ENCODE assay signal across 27 cellular contexts in genomic region chr20:7691647-7692046, GRCh38.
"Had no signal": no experiment of that assay in that cellular context is flagged by ENCODE, and none has a peak within 500 bp of the region (broad histone marks: within the 10 kb centered on the region; RNA-seq: fewer than 3 reads in every experiment).

No MANE protein-coding gene starts in this region.

- H3K4me1 ChIP-seq: esophagus squamous epithelium, lower lobe of right lung, right lobe of liver, stomach, suprapubic skin had no signal

- H3K27me3 ChIP-seq: esophagus squamous epithelium, heart left ventricle, right lobe of liver, stomach, suprapubic skin, tibial nerve, uterus had no signal

- ATAC-seq: activated CD8-positive, alpha-beta T cell treated with anti-CD3 and anti-CD28 coated beads, Interleukin-2, amount 10 ng/mL, durations not matched to agents 7 days and 5 days; heart left ventricle; left lobe of liver; lower lobe of right lung; naive thymus-derived CD4-positive, alpha-beta T cell; right lobe of liver; stimulated activated memory B cell treated with anti-CD40 and anti-IgM and Interleukin-4, amounts not matched to agents 10 μg/mL and 1 μg/mL and 100 μg/mL, for 72 hours had no signal

- H3K9me3 Mint-ChIP-seq: activated T-helper 1 cell treated with anti-CD3 and anti-CD28 coated beads, Interleukin-12 subunit alpha, Interleukin-12 subunit beta, Interleukin-2, Interleukin-4 antibody, amounts not matched to agents 30 ng/mL and 10 ng/mL and 1 ng/mL, durations not matched to agents 14 hours and 24 hours and 36 hours had no signal

- H3K4me3 ChIP-seq: esophagus squamous epithelium, heart left ventricle, lower lobe of right lung, right lobe of liver, skin epidermis, stomach, suprapubic skin, tibial nerve, uterus had no signal

- H3K36me3 Mint-ChIP-seq: activated naive CD4-positive, alpha-beta T cell treated with anti-CD3 and anti-CD28 coated beads, Interleukin-2, amount 50 U/mL, for 24 hours; naive thymus-derived CD4-positive, alpha-beta T cell; stimulated activated memory B cell treated with anti-CD40 and anti-IgM and Interleukin-4, amounts not matched to agents 10 μg/mL and 1 μg/mL and 100 μg/mL, for 72 hours had no signal

- H3K9me3 ChIP-seq: esophagus squamous epithelium, lower lobe of right lung, right lobe of liver, stomach, suprapubic skin, tibial nerve, uterus had no signal

- FAIRE-seq: colon, islet of Langerhans had no signal

- H3K4me3 Mint-ChIP-seq: activated CD8-positive, alpha-beta T cell treated with anti-CD3 and anti-CD28 coated beads, Interleukin-2, amount 10 ng/mL, durations not matched to agents 7 days and 5 days; activated naive CD4-positive, alpha-beta T cell treated with anti-CD3 and anti-CD28 coated beads, Interleukin-2, amount 50 U/mL, for 24 hours; activated T-helper 1 cell treated with anti-CD3 and anti-CD28 coated beads, Interleukin-12 subunit alpha, Interleukin-12 subunit beta, Interleukin-2, Interleukin-4 antibody, amounts not matched to agents 30 ng/mL and 10 ng/mL and 1 ng/mL, durations not matched to agents 14 hours and 24 hours and 36 hours; naive thymus-derived CD4-positive, alpha-beta T cell; neural crest cell; stimulated activated memory B cell treated with anti-CD40 and anti-IgM and Interleukin-4, amounts not matched to agents 10 μg/mL and 1 μg/mL and 100 μg/mL, for 72 hours; T-helper 2 cell treated with Interferon-gamma antibody and Interleukin-4, amounts not matched to agents 5 μg/mL and 100 μg/mL, for 36 hours had no signal

- H3K36me3 ChIP-seq: esophagus squamous epithelium, heart left ventricle, lower lobe of right lung, right lobe of liver, stomach, suprapubic skin, tibial nerve, uterus had no signal

- H3K27me3 Mint-ChIP-seq: activated naive CD4-positive, alpha-beta T cell treated with anti-CD3 and anti-CD28 coated beads, Interleukin-2, amount 50 U/mL, for 24 hours; naive thymus-derived CD4-positive, alpha-beta T cell; stimulated activated memory B cell treated with anti-CD40 and anti-IgM and Interleukin-4, amounts not matched to agents 10 μg/mL and 1 μg/mL and 100 μg/mL, for 72 hours had no signal

- DNase-seq: activated CD4-positive, alpha-beta T cell treated with anti-CD3 and anti-CD28 coated beads for 1 hour; activated CD4-positive, alpha-beta T cell treated with anti-CD3 and anti-CD28 coated beads, Interleukin-2, amount 50 U/mL, for 1 hour; activated CD8-positive, alpha-beta T cell treated with anti-CD3 and anti-CD28 coated beads, Interleukin-2, amount 10 ng/mL, durations not matched to agents 7 days and 5 days; activated gamma-delta T cell; aorta; central memory CD4-positive, alpha-beta T cell; effector memory CD4-positive, alpha-beta T cell; esophagus squamous epithelium; heart left ventricle; lower lobe of right lung; naive thymus-derived CD4-positive, alpha-beta T cell; occipital lobe; posterior cingulate gyrus; right lobe of liver; stomach; uterus had no signal

- H3K27ac ChIP-seq: esophagus squamous epithelium, heart left ventricle, lower lobe of right lung, right lobe of liver, skin epidermis, stomach, suprapubic skin, tibial nerve, uterus had no signal

- H3K4me1 Mint-ChIP-seq: activated naive CD4-positive, alpha-beta T cell treated with anti-CD3 and anti-CD28 coated beads, Interleukin-2, amount 50 U/mL, for 24 hours; naive thymus-derived CD4-positive, alpha-beta T cell; neural crest cell; stimulated activated memory B cell treated with anti-CD40 and anti-IgM and Interleukin-4, amounts not matched to agents 10 μg/mL and 1 μg/mL and 100 μg/mL, for 72 hours had no signal

- H3K27ac Mint-ChIP-seq: activated CD8-positive, alpha-beta T cell treated with anti-CD3 and anti-CD28 coated beads, Interleukin-2, amount 10 ng/mL, durations not matched to agents 7 days and 5 days; activated naive CD4-positive, alpha-beta T cell treated with anti-CD3 and anti-CD28 coated beads, Interleukin-2, amount 50 U/mL, for 24 hours; activated T-helper 1 cell treated with anti-CD3 and anti-CD28 coated beads, Interleukin-12 subunit alpha, Interleukin-12 subunit beta, Interleukin-2, Interleukin-4 antibody, amounts not matched to agents 30 ng/mL and 10 ng/mL and 1 ng/mL, durations not matched to agents 14 hours and 24 hours and 36 hours; naive thymus-derived CD4-positive, alpha-beta T cell; stimulated activated memory B cell treated with anti-CD40 and anti-IgM and Interleukin-4, amounts not matched to agents 10 μg/mL and 1 μg/mL and 100 μg/mL, for 72 hours; T-helper 2 cell treated with Interferon-gamma antibody and Interleukin-4, amounts not matched to agents 5 μg/mL and 100 μg/mL, for 36 hours had no signal
